ENCODE assay signal across 36 cellular contexts in the genomic region with DNA sequence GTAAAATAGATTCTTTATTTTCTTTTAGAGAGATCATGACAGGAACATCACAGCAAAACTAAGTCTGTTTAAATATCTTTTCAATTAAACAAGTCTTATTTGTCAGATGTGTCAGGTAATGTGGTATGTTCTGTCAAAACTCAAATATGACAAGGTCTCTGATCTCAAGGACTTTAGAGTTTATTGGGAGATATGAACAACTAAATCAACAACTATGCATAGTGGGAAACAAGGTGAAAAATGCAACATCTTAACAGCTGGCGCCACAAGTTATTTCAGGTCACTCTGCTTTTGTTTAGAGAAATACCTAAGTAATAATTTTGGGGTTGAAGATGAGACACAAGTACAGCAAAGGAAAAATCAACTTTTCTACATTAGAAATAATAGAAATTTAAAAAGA.
"Had no signal": no experiment of that assay in that cellular context is flagged by ENCODE, and none has a peak within 500 bp of the region (broad histone marks: within the 10 kb centered on the region; RNA-seq: fewer than 3 reads in every experiment).

No MANE protein-coding gene starts in this region.

- H3K27me3 ChIP-seq: adrenal gland, cardiac muscle cell had no signal

- H3K36me3 Mint-ChIP-seq: activated CD4-positive, alpha-beta memory T cell treated with anti-CD3 and anti-CD28 coated beads for 36 hours; activated naive CD4-positive, alpha-beta T cell treated with anti-CD3 and anti-CD28 coated beads, Interleukin-2, amount 50 U/mL, for 72 hours; activated naive CD8-positive, alpha-beta T cell treated with anti-CD3 and anti-CD28 coated beads for 36 hours; brain had no signal

- H3K27ac ChIP-seq: adrenal gland, cardiac muscle cell, VCaP had no signal

- H3K9me3 Mint-ChIP-seq: activated B cell treated with CpG ODN at 0.5 μM for 24 hours; activated naive CD4-positive, alpha-beta T cell treated with anti-CD3 and anti-CD28 coated beads for 36 hours; brain had no signal

- H3K27ac Mint-ChIP-seq: activated B cell treated with CpG ODN at 0.5 μM for 24 hours; activated CD4-positive, alpha-beta memory T cell treated with anti-CD3 and anti-CD28 coated beads for 36 hours; activated CD4-positive, alpha-beta T cell treated with anti-CD3 and anti-CD28 coated beads, Interleukin-2, amount 10 ng/mL, durations not matched to agents 24 days and 14 days; activated CD8-positive, alpha-beta T cell treated with anti-CD3 and anti-CD28 coated beads for 36 hours; activated naive CD4-positive, alpha-beta T cell treated with anti-CD3 and anti-CD28 coated beads for 36 hours; activated naive CD4-positive, alpha-beta T cell treated with anti-CD3 and anti-CD28 coated beads, Interleukin-2, amount 50 U/mL, for 72 hours; activated naive CD8-positive, alpha-beta T cell treated with anti-CD3 and anti-CD28 coated beads for 36 hours; activated T-cell treated with anti-CD3 and anti-CD28 coated beads, Interleukin-2, amount 50 U/mL, for 72 hours; activated T-helper 1 cell treated with anti-CD3 and anti-CD28 coated beads, Interleukin-12 subunit alpha, Interleukin-12 subunit beta, Interleukin-2, Interleukin-4 antibody, amounts not matched to agents 30 ng/mL and 10 ng/mL and 1 ng/mL, durations not matched to agents 14 hours and 24 hours and 36 hours; activated T-helper 17 cell treated with anti-CD3 and anti-CD28 coated beads, Interleukin-2, amount 50 U/mL, for 72 hours; brain; T-helper 1 cell treated with Interleukin-12 subunit alpha and Interleukin-12 subunit beta and Interleukin-4 antibody, amounts not matched to agents 30 μg/mL and 1 μg/mL, for 36 hours; T-helper 2 cell treated with Interferon-gamma antibody and Interleukin-4, amounts not matched to agents 5 μg/mL and 100 μg/mL, for 36 hours had no signal

- H3K36me3 ChIP-seq: adrenal gland, cardiac muscle cell had no signal

- H3K4me1 Mint-ChIP-seq: activated B cell treated with CpG ODN at 0.5 μM for 24 hours; activated CD4-positive, alpha-beta T cell treated with anti-CD3 and anti-CD28 coated beads, Interleukin-2, amount 10 ng/mL, durations not matched to agents 24 days and 14 days; activated naive CD8-positive, alpha-beta T cell treated with anti-CD3 and anti-CD28 coated beads for 36 hours; activated T-helper 17 cell treated with anti-CD3 and anti-CD28 coated beads, Interleukin-2, amount 50 U/mL, for 72 hours; central memory CD8-positive, alpha-beta T cell had no signal

- DNase-seq: activated B cell treated with CpG ODN at 0.5 μM for 24 hours; activated CD4-positive, alpha-beta memory T cell treated with anti-CD3 and anti-CD28 coated beads for 36 hours; activated CD4-positive, alpha-beta T cell treated with anti-CD3 and anti-CD28 coated beads for 4 hours; activated CD4-positive, alpha-beta T cell treated with anti-CD3 and anti-CD28 coated beads, Interleukin-2, amount 10 ng/mL, durations not matched to agents 24 days and 14 days; activated CD4-positive, alpha-beta T cell treated with anti-CD3 and anti-CD28 coated beads, Interleukin-2, amount 50 U/mL, for 1 hour; activated CD4-positive, alpha-beta T cell treated with anti-CD3 and anti-CD28 coated beads, Interleukin-2, amount 50 U/mL, for 4 hours; activated CD4-positive, CD25-positive, alpha-beta regulatory T cell treated with anti-CD3 and anti-CD28 coated beads, Interleukin-2, amount 50 U/mL, for 72 hours; activated CD8-positive, alpha-beta memory T cell treated with anti-CD3 and anti-CD28 coated beads, Interleukin-2, amount 50 U/mL, for 4 hours; activated CD8-positive, alpha-beta T cell treated with anti-CD3 and anti-CD28 coated beads for 36 hours; activated effector memory CD4-positive, alpha-beta T cell treated with anti-CD3 and anti-CD28 coated beads, Interleukin-2, amount 50 U/mL, for 16 hours; activated gamma-delta T cell treated with Interleukin-2 at 50 U/mL for 16 hours; activated naive CD4-positive, alpha-beta T cell; activated naive CD4-positive, alpha-beta T cell treated with anti-CD3 and anti-CD28 coated beads for 36 hours; activated naive CD4-positive, alpha-beta T cell treated with anti-CD3 and anti-CD28 coated beads, Interleukin-2, amount 50 U/mL, for 16 hours; activated naive CD8-positive, alpha-beta T cell treated with anti-CD3 and anti-CD28 coated beads for 36 hours; activated T-cell treated with anti-CD3 and anti-CD28 coated beads for 4 hours; activated T-cell treated with anti-CD3 and anti-CD28 coated beads, Interleukin-2, amount 50 U/mL, for 1 hour; activated T-cell treated with anti-CD3 and anti-CD28 coated beads, Interleukin-2, amount 50 U/mL, for 4 hours; activated T-cell treated with anti-CD3 and anti-CD28 coated beads, Interleukin-2, amount 50 U/mL, for 72 hours; adrenal gland; amniotic stem cell; aorta; caudate nucleus; cerebellar nuclear complex; T-helper 1 cell; T-helper 2 cell; T-helper 9 cell had no signal

- H3K4me3 Mint-ChIP-seq: activated B cell treated with CpG ODN at 0.5 μM for 24 hours; activated CD4-positive, alpha-beta memory T cell treated with anti-CD3 and anti-CD28 coated beads for 36 hours; activated CD4-positive, alpha-beta T cell treated with anti-CD3 and anti-CD28 coated beads, Interleukin-2, amount 10 ng/mL, durations not matched to agents 24 days and 14 days; activated CD8-positive, alpha-beta T cell treated with anti-CD3 and anti-CD28 coated beads for 36 hours; activated naive CD4-positive, alpha-beta T cell treated with anti-CD3 and anti-CD28 coated beads for 36 hours; activated naive CD8-positive, alpha-beta T cell treated with anti-CD3 and anti-CD28 coated beads for 36 hours; activated T-cell treated with anti-CD3 and anti-CD28 coated beads, Interleukin-2, amount 50 U/mL, for 4 hours; activated T-cell treated with anti-CD3 and anti-CD28 coated beads, Interleukin-2, amount 50 U/mL, for 72 hours; activated T-helper 1 cell treated with anti-CD3 and anti-CD28 coated beads, Interleukin-12 subunit alpha, Interleukin-12 subunit beta, Interleukin-2, Interleukin-4 antibody, amounts not matched to agents 30 ng/mL and 10 ng/mL and 1 ng/mL, durations not matched to agents 14 hours and 24 hours and 36 hours; activated T-helper 17 cell treated with anti-CD3 and anti-CD28 coated beads, Interleukin-2, amount 50 U/mL, for 72 hours; brain; central memory CD8-positive, alpha-beta T cell; T-helper 1 cell treated with Interleukin-12 subunit alpha and Interleukin-12 subunit beta and Interleukin-4 antibody, amounts not matched to agents 30 μg/mL and 1 μg/mL, for 36 hours; T-helper 2 cell treated with Interferon-gamma antibody and Interleukin-4, amounts not matched to agents 5 μg/mL and 100 μg/mL, for 36 hours had no signal

- ATAC-seq: activated CD8-positive, alpha-beta T cell treated with anti-CD3 and anti-CD28 coated beads for 36 hours; activated naive CD4-positive, alpha-beta T cell treated with anti-CD3 and anti-CD28 coated beads, Interleukin-2, amount 50 U/mL, for 72 hours; activated T-cell treated with anti-CD3 and anti-CD28 coated beads, Interleukin-2, amount 50 U/mL, for 4 hours; activated T-cell treated with anti-CD3 and anti-CD28 coated beads, Interleukin-2, amount 50 U/mL, for 72 hours; activated T-helper 17 cell treated with anti-CD3 and anti-CD28 coated beads, Interleukin-2, amount 50 U/mL, for 72 hours had no signal

- H3K4me3 ChIP-seq: adrenal gland, cardiac muscle cell had no signal

- H3K9me3 ChIP-seq: adrenal gland had no signal

- H3K4me1 ChIP-seq: adrenal gland had no signal

- H3K27me3 Mint-ChIP-seq: activated B cell treated with CpG ODN at 0.5 μM for 24 hours; activated CD4-positive, alpha-beta memory T cell treated with anti-CD3 and anti-CD28 coated beads for 36 hours; activated CD4-positive, alpha-beta T cell treated with anti-CD3 and anti-CD28 coated beads, Interleukin-2, amount 10 ng/mL, durations not matched to agents 24 days and 14 days; activated CD8-positive, alpha-beta T cell treated with anti-CD3 and anti-CD28 coated beads for 36 hours; activated naive CD8-positive, alpha-beta T cell treated with anti-CD3 and anti-CD28 coated beads for 36 hours; activated T-helper 17 cell treated with anti-CD3 and anti-CD28 coated beads, Interleukin-2, amount 50 U/mL, for 72 hours; central memory CD8-positive, alpha-beta T cell had no signal
